9 cellular contexts compared by ENCODE assay signal in genomic region chr5:39501403-39501802, GRCh38.
DNase-seq lines count a peak whose midpoint lies in the region; ATAC-seq, FAIRE-seq and TF ChIP-seq lines count a peak whose summit lies in the region.
"Had no signal": no experiment of that assay in that cellular context is flagged by ENCODE, and none has a peak within 500 bp of the region (broad histone marks: within the 10 kb centered on the region; RNA-seq: fewer than 3 reads in every experiment).

No MANE protein-coding gene starts in this region.

- no peaks in the 10 kb centered on the region for H3K27me3 Mint-ChIP-seq in osteocyte (ENCODE audit: unreplicated experiment)

- H3K9me3 Mint-ChIP-seq in osteocyte (ENCODE audit: unreplicated experiment), result no peaks in the 10 kb centered on the region

- no peak for ATAC-seq in GM18861 (IDR thresholded peaks at IDR 0.05; ENCODE audit: unreplicated experiment)

- no peak overlapping the region for H3K4me3 Mint-ChIP-seq in osteocyte (ENCODE audit: unreplicated experiment)

- H3K4me1 Mint-ChIP-seq in osteocyte (ENCODE audit: unreplicated experiment), result peaks cover 69% of the 10 kb centered on the region

- no peaks in the 10 kb centered on the region for H3K36me3 Mint-ChIP-seq in osteocyte (ENCODE audit: unreplicated experiment)

- in situ Hi-C loops in ACHN (cut with HindIII; ENCODE audit: low pct_ligation_motif_present, low pct_unique_long_range_greater_than_20kb, low sequenced_read_pairs), result no loop called here

- TF ChIP-seq CTCF in osteocyte (IDR thresholded peaks at IDR 0.05), result peak; percentile 18

- H3K27ac Mint-ChIP-seq in osteocyte (ENCODE audit: unreplicated experiment), result peak overlapping the region; percentile 96

- peak; percentile 97 for FAIRE-seq in RCC 7860 (lab: Jason Lieb, UNC)

- peak; percentile 64 for DNase-seq in ACHN
- peak; percentile 88 for DNase-seq in RCC 7860 (ENCODE audit: low spot score)
- DNase-seq in fibroblast of gingiva (ENCODE audit: low read depth), result peak; percentile 79
- no peak for DNase-seq in osteocyte (ENCODE audit: extremely low spot score, unreplicated experiment)
- no peak for DNase-seq in NCI-H2029 treated with DMSO at 0.1 percent for 48 hours (lab: John Stamatoyannopoulos, UW)
- no peak for DNase-seq in stimulated activated CD4-positive, alpha-beta T cell treated with anti-CD3 and anti-CD28 coated beads, Interleukin-15, amount 100 ng/mL, for 24 hours
- no peak for DNase-seq in NCI-H1048 (lab: John Stamatoyannopoulos, UW)
- DNase-seq: colonic mucosa had no signal

Comparison
In these comparisons a context has a peak if more than half of its experiments do, and no peak if none do; other contexts are left out.
1. DNase-seq: peak in ACHN (single experiment), RCC 7860 (single experiment) and fibroblast of gingiva (single experiment); none in osteocyte (single experiment), NCI-H2029 treated with DMSO at 0.1 percent for 48 hours (single experiment), stimulated activated CD4-positive, alpha-beta T cell treated with anti-CD3 and anti-CD28 coated beads, Interleukin-15, amount 100 ng/mL, for 24 hours (single experiment) and NCI-H1048 (single experiment).